In genomic region chr10:102352066-102352715, GRCh38 we compare ENCODE assay signal across 8 cellular contexts. TPM values are rescaled to one million over a fixed set of nuclear protein-coding genes. Genes with fewer than 3 reads are reported as not detected.
DNase-seq lines count a peak whose midpoint lies in the region; ATAC-seq and TF ChIP-seq lines count a peak whose summit lies in the region.

No MANE protein-coding gene starts in this region.

- H2BK5ac ChIP-seq in mesendoderm (ENCODE audit: low read length), result no peak overlapping the region

- H4K5ac ChIP-seq in mesendoderm (ENCODE audit: low read length), result no peak overlapping the region

- H4K8ac ChIP-seq in mesendoderm (ENCODE audit: low read depth, low read length), result no peak overlapping the region

- H3K9ac ChIP-seq in mesendoderm (ENCODE audit: low read length), result no peak overlapping the region

- no peak overlapping the region for H2BK15ac ChIP-seq in mesendoderm (replicated peaks; ENCODE audit: low read depth)

- no peaks in the 10 kb centered on the region for H3K27me3 ChIP-seq in mesendoderm (ENCODE audit: insufficient read depth, low read length, poor library complexity)

- no peaks in the 10 kb centered on the region for H3K4me1 ChIP-seq in mesendoderm (ENCODE audit: control insufficient read depth, low read depth, low read length)

- no peak overlapping the region for H3K27ac ChIP-seq in mesendoderm (ENCODE audit: low read depth, low read length)

- H3K4me3 ChIP-seq in mesendoderm (ENCODE audit: low read length), result no peak overlapping the region

- H3K4ac ChIP-seq in mesendoderm (ENCODE audit: low read depth, low read length), result no peak overlapping the region

- H3K18ac ChIP-seq in mesendoderm (ENCODE audit: low read length), result no peak overlapping the region

- no peaks in the 10 kb centered on the region for H3K79me2 ChIP-seq in mesendoderm (ENCODE audit: control insufficient read depth, insufficient read depth, low read length)

- no peak overlapping the region for H3K4me2 ChIP-seq in mesendoderm (ENCODE audit: low read length)

- H2AK5ac ChIP-seq in mesendoderm (ENCODE audit: low read length), result no peak overlapping the region

- H3K56ac ChIP-seq in mesendoderm (ENCODE audit: low read length), result no peak overlapping the region

- no peak overlapping the region for H3K23ac ChIP-seq in mesendoderm (ENCODE audit: low read length)

- H3K36me3 ChIP-seq in mesendoderm (ENCODE audit: control insufficient read depth, insufficient read depth, low read length), result peaks cover 2% of the 10 kb centered on the region

- WGBS in mesendoderm (ENCODE audit: extremely low coverage, insufficient coverage, low lambda C conversion rate), result no CpG with 5 or more reads among the region's 7 CpGs

- ATAC-seq in GM18519 (IDR thresholded peaks at IDR 0.05; ENCODE audit: low FRiP score, unreplicated experiment), result no peak

- DNase-seq in AG08395 (ENCODE audit: low spot score) (peak; percentile 76), GM20000 (ENCODE audit: low spot score) (peak; percentile 72), NCI-H510A treated with DMSO at 0.1 percent for 48 hours (lab: John Stamatoyannopoulos, UW) (peak; percentile 94), ecto neural progenitor cell (ENCODE audit: low spot score) (peak; percentile 76), mesendoderm (peak; percentile 67)
- DNase-seq in activated CD4-positive, alpha-beta T cell treated with anti-CD3 and anti-CD28 coated beads, Interleukin-2, amount 50 U/mL, for 48 hours, result peak; percentile 77 to 82
- DNase-seq in stimulated activated CD8-positive, alpha-beta memory T cell treated with anti-CD3 and anti-CD28 coated beads, Interleukin-2, amount 100 ng/mL, for 1 hour (ENCODE audit: low read depth in 2 of 2), result peak; percentile 27 to 52

- peak; percentile 88 for TF ChIP-seq CTCF in GM20000 (IDR thresholded peaks at IDR 0.05; ENCODE audit: extremely low read depth, missing control alignments)

- H2BK120ac ChIP-seq in mesendoderm (ENCODE audit: low read depth, low read length), result no peak overlapping the region

- no peaks in the 10 kb centered on the region for H3K79me1 ChIP-seq in mesendoderm (ENCODE audit: low read length)

RNA-seq across cellular contexts. Expression of gene NFKB2, which starts 43.3 kb away (rescaled TPM):
- 5.3 TPM for polyA plus RNA-seq in mesendoderm (2013, experiment 1 of 2)
- polyA plus RNA-seq in mesendoderm (2013, experiment 2 of 2), result 4.7 TPM

Comparison
In these comparisons a context has a peak if more than half of its experiments do, and no peak if none do; other contexts are left out.
1. DNase-seq: peak in every context shown above with its lines; median percentile 94 in NCI-H510A treated with DMSO at 0.1 percent for 48 hours; 80 in activated CD4-positive, alpha-beta T cell treated with anti-CD3 and anti-CD28 coated beads, Interleukin-2, amount 50 U/mL, for 48 hours; 76 in AG08395; 76 in ecto neural progenitor cell; 72 in GM20000; 67 in mesendoderm; 40 in stimulated activated CD8-positive, alpha-beta memory T cell treated with anti-CD3 and anti-CD28 coated beads, Interleukin-2, amount 100 ng/mL, for 1 hour.